9 cellular contexts compared by ENCODE assay signal in the genomic region with DNA sequence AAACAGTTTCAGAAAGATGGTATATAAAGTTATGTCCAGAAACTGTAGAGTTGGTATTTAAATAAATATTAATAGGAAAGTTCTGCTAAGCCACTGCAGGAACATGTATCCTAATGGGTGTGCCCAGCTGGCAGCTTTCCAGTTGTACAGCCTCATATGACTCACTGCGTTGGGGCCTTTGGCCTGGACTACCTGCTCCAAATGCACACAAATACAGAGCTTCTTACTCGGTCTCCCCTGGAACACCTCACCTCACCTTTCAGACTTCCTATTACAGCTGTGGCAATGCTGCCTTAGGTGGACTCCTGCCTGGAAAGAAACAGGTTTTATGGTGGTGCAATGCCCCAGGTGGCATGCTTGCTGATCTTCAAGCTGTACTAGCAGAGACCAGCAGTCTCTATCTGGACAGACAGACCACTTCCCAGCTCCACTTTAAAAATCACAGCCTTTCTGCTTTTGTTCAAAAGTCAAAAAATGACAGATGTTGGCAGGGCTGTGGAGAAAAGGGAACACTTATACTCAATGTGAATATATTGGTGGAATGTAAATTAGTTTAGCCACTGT.
DNase-seq lines count a peak whose midpoint lies in the region; ATAC-seq and TF ChIP-seq lines count a peak whose summit lies in the region.
"Had no signal": no experiment of that assay in that cellular context is flagged by ENCODE, and none has a peak within 500 bp of the region (broad histone marks: within the 10 kb centered on the region; RNA-seq: fewer than 3 reads in every experiment).

No MANE protein-coding gene starts in this region.

- ATAC-seq in left lobe of liver (peak; percentile 33), HG02571 (IDR thresholded peaks at IDR 0.05; ENCODE audit: unreplicated experiment) (no peak)
- no peak for ATAC-seq in activated T-cell treated with anti-CD3 and anti-CD28 coated beads, Interleukin-2, amount 50 U/mL, for 4 hours

- peaks cover 40% of the 10 kb centered on the region for H3K27me3 Mint-ChIP-seq in activated T-cell treated with anti-CD3 and anti-CD28 coated beads, Interleukin-2, amount 50 U/mL, for 4 hours (ENCODE audit: low read depth)

- no peak overlapping the region for H3K4me3 Mint-ChIP-seq in activated T-cell treated with anti-CD3 and anti-CD28 coated beads, Interleukin-2, amount 50 U/mL, for 4 hours
- H3K4me3 Mint-ChIP-seq: dendritic cell treated with granulocyte-macrophage colony-stimulating factor and Interleukin-4, amounts not matched to agents 40 ng/mL and 50 ng/mL, for 4 days had no signal

- no peaks in the 10 kb centered on the region for H3K4me1 Mint-ChIP-seq in activated T-cell treated with anti-CD3 and anti-CD28 coated beads, Interleukin-2, amount 50 U/mL, for 4 hours (ENCODE audit: low read depth)

- H3K36me3 ChIP-seq in breast epithelium, result no peaks in the 10 kb centered on the region

- H3K9me3 ChIP-seq in breast epithelium, result no peaks in the 10 kb centered on the region

- in situ Hi-C loops in Caki2 (cut with HindIII; ENCODE audit: low pct_unique_long_range_greater_than_20kb, low sequenced_read_pairs), result no loop called here

- TF ChIP-seq CTCF in breast epithelium (IDR thresholded peaks at IDR 0.05), result no peak

- DNase-seq in Caki2 (ENCODE audit: low read depth) (peak; percentile 50), NCI-H1048 (lab: John Stamatoyannopoulos, UW) (peak; percentile 3), breast epithelium (ENCODE audit: low spot score in 2 of 2) (peak; percentile 45 to 65), left lobe of liver (ENCODE audit: low spot score) (no peak), AG08395 (ENCODE audit: low spot score) (no peak), NCI-H187 treated with DMSO at 0.1 percent for 48 hours (lab: John Stamatoyannopoulos, UW) (no peak)
- DNase-seq in activated T-cell treated with anti-CD3 and anti-CD28 coated beads, Interleukin-2, amount 50 U/mL, for 4 hours, result no peak

- no peak overlapping the region for H3K4me3 ChIP-seq in breast epithelium

- TF ChIP-seq POLR2A in breast epithelium (IDR thresholded peaks at IDR 0.05), result no peak

- intact Hi-C loops in breast epithelium (cut with DNase I; ENCODE audit: low total_unique reads), result no loop called here

- H3K9me3 Mint-ChIP-seq in activated T-cell treated with anti-CD3 and anti-CD28 coated beads, Interleukin-2, amount 50 U/mL, for 4 hours, result no peaks in the 10 kb centered on the region
- H3K9me3 Mint-ChIP-seq: dendritic cell treated with granulocyte-macrophage colony-stimulating factor and Interleukin-4, amounts not matched to agents 40 ng/mL and 50 ng/mL, for 4 days had no signal

- H3K4me1 ChIP-seq in breast epithelium, result no peaks in the 10 kb centered on the region

- no peaks in the 10 kb centered on the region for H3K27me3 ChIP-seq in breast epithelium

- H3K36me3 Mint-ChIP-seq in activated T-cell treated with anti-CD3 and anti-CD28 coated beads, Interleukin-2, amount 50 U/mL, for 4 hours (ENCODE audit: insufficient read depth), result no peaks in the 10 kb centered on the region

- no peak overlapping the region for H3K27ac ChIP-seq in breast epithelium

Comparison
In these comparisons a context has a peak if more than half of its experiments do, and no peak if none do; other contexts are left out.
1. DNase-seq: peak in Caki2 (single experiment), NCI-H1048 (single experiment) and breast epithelium (2 of 2); none in left lobe of liver (single experiment), AG08395 (single experiment), activated T-cell treated with anti-CD3 and anti-CD28 coated beads, Interleukin-2, amount 50 U/mL, for 4 hours (single experiment) and NCI-H187 treated with DMSO at 0.1 percent for 48 hours (single experiment).